10 cellular contexts compared by ENCODE assay signal in the genomic region with DNA sequence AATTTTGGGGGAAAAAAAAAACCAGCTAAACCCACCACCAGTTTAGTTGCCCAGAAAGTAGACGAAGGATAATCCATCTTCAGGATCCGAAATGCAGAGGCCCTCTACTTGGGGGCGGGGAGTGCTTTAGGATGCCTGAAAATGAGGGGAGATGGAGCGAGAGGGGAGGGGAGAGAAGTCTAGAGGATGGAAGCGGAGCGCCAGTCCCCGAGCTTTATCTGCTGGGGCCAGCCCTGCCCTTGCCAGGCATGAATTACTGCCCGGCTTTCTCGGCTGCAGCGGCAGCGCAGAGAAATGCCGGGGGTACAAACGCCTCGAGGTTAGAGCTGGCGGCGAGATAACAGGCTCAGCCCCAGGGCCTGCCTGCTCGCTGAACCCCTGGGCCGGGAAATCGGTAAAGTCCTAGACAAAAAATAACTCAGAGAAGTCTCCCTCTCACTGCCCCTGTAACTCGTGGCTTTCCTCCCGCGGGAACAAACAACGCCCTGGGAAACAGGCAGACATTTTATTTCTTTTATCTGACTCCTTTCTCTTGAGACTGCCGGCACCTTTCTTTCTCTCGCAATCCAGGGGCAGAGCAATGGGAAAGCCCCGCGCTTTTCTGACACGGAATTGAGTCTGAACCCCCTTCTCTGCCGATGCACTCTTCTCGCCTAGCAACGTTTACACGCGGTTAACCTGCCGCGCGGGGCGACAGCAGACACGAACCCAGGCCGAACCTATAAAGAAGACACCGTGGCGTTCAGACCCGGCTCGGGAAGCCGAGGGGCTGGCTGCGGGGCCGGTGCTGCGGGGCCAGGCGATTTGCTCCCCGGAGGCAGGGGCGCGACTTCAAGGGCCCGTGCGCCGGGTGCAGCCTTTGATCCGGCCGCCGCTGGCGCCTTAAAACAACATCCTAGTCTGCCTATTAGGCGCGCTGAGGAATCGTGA. TPM values are rescaled to one million over a fixed set of nuclear protein-coding genes. Genes with fewer than 3 reads are reported as not detected.
DNase-seq lines count a peak whose midpoint lies in the region; ATAC-seq and TF ChIP-seq lines count a peak whose summit lies in the region.
"Had no signal": no experiment of that assay in that cellular context is flagged by ENCODE, and none has a peak within 500 bp of the region (broad histone marks: within the 10 kb centered on the region; RNA-seq: fewer than 3 reads in every experiment).

No MANE protein-coding gene starts in this region.

- TF ChIP-seq POLR2A in sigmoid colon (IDR thresholded peaks at IDR 0.05): no peak

- H3K9me3 ChIP-seq in sigmoid colon: no peaks in the 10 kb centered on the region
- H3K9me3 ChIP-seq: neutrophil had no signal

- ATAC-seq in HG03135 (IDR thresholded peaks at IDR 0.05; ENCODE audit: unreplicated experiment) (no peak), HG03457 (IDR thresholded peaks at IDR 0.05; ENCODE audit: unreplicated experiment) (no peak)

- peaks cover 78 to 98% (median 92%) of the 10 kb centered on the region in 3 donors for H3K27me3 ChIP-seq in sigmoid colon

- H3K4me3 ChIP-seq in fibroblast of pulmonary artery (replicated peaks; ENCODE audit: low read depth, low read length) (peak overlapping the region; percentile 34), sigmoid colon (peak overlapping the region in 3 of 4 donors; percentile 2 to 26 (median 14))

- intact Hi-C loops in sigmoid colon (cut with DNase I): no loop called here

- no peak for TF ChIP-seq EP300 in sigmoid colon (IDR thresholded peaks at IDR 0.05)

- H3K36me3 ChIP-seq in sigmoid colon: no peaks in the 10 kb centered on the region
- H3K36me3 ChIP-seq: neutrophil had no signal

- TF ChIP-seq CTCF in fibroblast of pulmonary artery (IDR thresholded peaks at IDR 0.05; ENCODE audit: low read length, missing control alignments) (no peak), sigmoid colon (IDR thresholded peaks at IDR 0.05) (no peak)

- no peak overlapping the region for H3K27ac ChIP-seq in sigmoid colon
- H3K27ac ChIP-seq: 22Rv1, neutrophil had no signal

- DNase-seq in DMS 273 (lab: John Stamatoyannopoulos, UW; ENCODE audit: unreplicated experiment) (peak; percentile 68), DMS 273 treated with DMSO at 0.1 percent for 48 hours (lab: John Stamatoyannopoulos, UW) (no peak), SW480 (ENCODE audit: low spot score) (peak; percentile 65), fibroblast of pulmonary artery (ENCODE audit: low read depth) (no peak), sigmoid colon (peak; percentile 45), amniotic stem cell (lab: John Stamatoyannopoulos, UW) (no peak)

- WGBS in sigmoid colon, 2 donors: 1 to 2% methylated on average over 61 of the region's 61 CpGs

- H3K4me1 ChIP-seq in sigmoid colon: peaks cover 0 to 72% (median 61%) of the 10 kb centered on the region in 4 donors

RNA-seq across cellular contexts. Expression of a gene that starts 3.1 kb away (rescaled TPM):
- 1 to 10 TPM in 2 of 4 donors, under 1 TPM in 2; 0.71 to 7.2 (median 1.4) TPM for total RNA-seq in sigmoid colon
- polyA plus RNA-seq in sigmoid colon: 1 to 10 TPM in 1 of 3 donors, under 1 TPM in 1, not detected in 1; 0.45 to 1.2 TPM

Comparison
In these comparisons a context has a peak if more than half of its experiments do, and no peak if none do; other contexts are left out.
1. DNase-seq: peak in DMS 273 (single experiment), SW480 (single experiment) and sigmoid colon (single experiment); none in DMS 273 treated with DMSO at 0.1 percent for 48 hours (single experiment), fibroblast of pulmonary artery (single experiment) and amniotic stem cell (single experiment).